Comparison of ENCODE assay signal across 9 cellular contexts in genomic region chr19:2546128-2547032, GRCh38.
DNase-seq lines count a peak whose midpoint lies in the region; ATAC-seq and TF ChIP-seq lines count a peak whose summit lies in the region.
"Had no signal": no experiment of that assay in that cellular context is flagged by ENCODE, and none has a peak within 500 bp of the region (broad histone marks: within the 10 kb centered on the region; RNA-seq: fewer than 3 reads in every experiment).

No MANE protein-coding gene starts in this region.

- 27 to 66% methylated on average over 50 of the region's 50 CpGs for WGBS in sigmoid colon, 2 donors

- peak overlapping the region; percentile 49; the same call in 1 of the 2 replicates for H3K27ac ChIP-seq in HUES6 (ENCODE audit: low read depth, low read length)
- H3K27ac ChIP-seq in sigmoid colon = peak overlapping the region; percentile 89 to 98 (median 94)
- H3K27ac ChIP-seq: SK-N-MC had no signal

- H3K4me3 ChIP-seq in HUES6 (ENCODE audit: low read depth, low read length) = no peak overlapping the region
- no peak overlapping the region for H3K4me3 ChIP-seq in astrocyte of the spinal cord (ENCODE audit: low read depth, low read length)
- H3K4me3 ChIP-seq in sigmoid colon = no peak overlapping the region
- H3K4me3 ChIP-seq: SK-N-MC had no signal

- in situ Hi-C loops in astrocyte of the spinal cord (cut with HindIII; ENCODE audit: low sequenced_read_pairs) = no loop called here

- TF ChIP-seq CTCF in astrocyte of the spinal cord (IDR thresholded peaks at IDR 0.05; ENCODE audit: low read depth, low read length) = no peak
- TF ChIP-seq CTCF in sigmoid colon (IDR thresholded peaks at IDR 0.05) = no peak

- DNase-seq in astrocyte of the spinal cord (ENCODE audit: low read depth, low spot score) (peak; percentile 39), islet precursor cell (peak; percentile 94), sigmoid colon (peak; percentile 91)
- no peak for DNase-seq in activated effector memory CD4-positive, alpha-beta T cell treated with anti-CD3 and anti-CD28 coated beads, Interleukin-2, amount 50 U/mL, for 16 hours

- no peak for ATAC-seq in HG03039 (IDR thresholded peaks at IDR 0.05; ENCODE audit: unreplicated experiment)
- ATAC-seq in HG02642 (IDR thresholded peaks at IDR 0.05; ENCODE audit: poor library complexity, unreplicated experiment) = no peak
- no peak for ATAC-seq in HG03354 (IDR thresholded peaks at IDR 0.05; ENCODE audit: poor library complexity, severe bottlenecking, unreplicated experiment)

- TF ChIP-seq POLR2A in sigmoid colon (IDR thresholded peaks at IDR 0.05) = no peak

- peak in 1 of 4 donors; percentile 61 for TF ChIP-seq EP300 in sigmoid colon (IDR thresholded peaks at IDR 0.05)

- H3K27me3 ChIP-seq in HUES6 (ENCODE audit: control insufficient read depth, insufficient read depth, low read length) (no peaks in the 10 kb centered on the region), sigmoid colon (no peaks in the 10 kb centered on the region)

- peak overlapping the region; percentile 41 for H3K9ac ChIP-seq in HUES6 (ENCODE audit: low read length)

- no peaks in the 10 kb centered on the region for H3K36me3 ChIP-seq in HUES6 (ENCODE audit: control insufficient read depth, insufficient read depth, low read length)
- H3K36me3 ChIP-seq in sigmoid colon = no peaks in the 10 kb centered on the region

- H3K4me1 ChIP-seq in HUES6 (ENCODE audit: control insufficient read depth, insufficient read depth, low read length) (peaks cover 28% of the 10 kb centered on the region), sigmoid colon (peaks cover 0 to 77% (median 72%) of the 10 kb centered on the region in 4 donors)

- H3K9me3 ChIP-seq in HUES6 (ENCODE audit: control insufficient read depth, insufficient read depth, low read depth, low read length) (peaks cover 6% of the 10 kb centered on the region; the same call in 1 of the 2 replicates), sigmoid colon (no peaks in the 10 kb centered on the region)

- intact Hi-C loops in sigmoid colon (cut with DNase I) = no loop called here
